ENCODE assay signal across 9 cellular contexts in genomic region chr7:116607299-116607698, GRCh38.
"Had no signal": no experiment of that assay in that cellular context is flagged by ENCODE, and none has a peak within 500 bp of the region (broad histone marks: within the 10 kb centered on the region; RNA-seq: fewer than 3 reads in every experiment).

No MANE protein-coding gene starts in this region.

- H3K27ac ChIP-seq: GM23248, HL-60, KMS-11 had no signal

- H3K36me3 ChIP-seq: HAP-1 had no signal

- DNase-seq: GM23248, GOT3, H7, KBM-7 had no signal

- H3K4me3 ChIP-seq: GM23248, HAP-1 had no signal

- H3K9me3 ChIP-seq: HAP-1 had no signal

- H3K4me1 ChIP-seq: HAP-1 had no signal

- ATAC-seq: HCT116, HepG2 had no signal
